Comparison of ENCODE assay signal across 9 cellular contexts in the genomic region with DNA sequence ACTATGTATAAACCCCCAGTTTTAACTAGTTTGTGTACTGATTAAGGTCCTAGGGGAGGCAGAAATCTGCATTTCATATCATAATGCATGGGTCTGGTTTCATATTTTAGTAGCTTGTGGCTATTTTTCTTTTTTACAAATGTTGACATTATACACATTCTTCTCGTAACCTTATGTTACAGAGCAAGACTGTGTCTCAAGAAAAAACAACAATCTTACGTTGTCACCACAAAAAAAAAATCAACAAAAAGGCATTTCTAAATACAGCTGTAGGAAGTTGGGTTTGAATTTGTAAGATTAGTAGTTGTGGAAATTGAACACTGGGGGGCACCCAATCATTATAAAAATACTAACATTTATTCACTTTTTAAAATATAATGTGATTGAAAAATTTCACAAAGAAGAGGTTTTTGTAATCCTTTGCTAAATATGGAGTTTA. TPM values are rescaled to one million over a fixed set of nuclear protein-coding genes. Genes with fewer than 3 reads are reported as not detected.
DNase-seq lines count a peak whose midpoint lies in the region; ATAC-seq and TF ChIP-seq lines count a peak whose summit lies in the region.
"Had no signal": no experiment of that assay in that cellular context is flagged by ENCODE, and none has a peak within 500 bp of the region (broad histone marks: within the 10 kb centered on the region; RNA-seq: fewer than 3 reads in every experiment).

No MANE protein-coding gene starts in this region.

- H3K9me2 ChIP-seq in PC-9 (ENCODE audit: insufficient read depth): no peaks in the 10 kb centered on the region

- TF ChIP-seq CTCF in left ventricle myocardium inferior (IDR thresholded peaks at IDR 0.05; ENCODE audit: borderline replicate concordance) (peak; percentile 43), PC-9 (conservative IDR thresholded peaks at IDR 0.05) (peak; percentile 59), testis (IDR thresholded peaks at IDR 0.05) (peak in 1 of 3 experiments; percentile 26)

- H3K36me3 ChIP-seq in left ventricle myocardium inferior (no peaks in the 10 kb centered on the region), PC-9 (ENCODE audit: low read depth) (no peaks in the 10 kb centered on the region), testis (ENCODE audit: low read depth, missing control alignments) (no peaks in the 10 kb centered on the region)

- H3K4me1 ChIP-seq in left ventricle myocardium inferior (peaks cover 4% of the 10 kb centered on the region), right cardiac atrium (ENCODE audit: control insufficient read depth, insufficient read depth, low read length) (no peaks in the 10 kb centered on the region), PC-9 (replicated peaks; ENCODE audit: insufficient read depth) (no peaks in the 10 kb centered on the region), testis (no peaks in the 10 kb centered on the region)

- H4K20me1 ChIP-seq in PC-9 (ENCODE audit: insufficient read depth): no peaks in the 10 kb centered on the region

- POLR2A ChIA-PET in PC-9 (lab: Charles Lee; ENCODE audit: unreplicated experiment): interaction anchor here (0.6 kb wide), 2 partner anchors 75 to 1537 kb away, joined by 3 to 5 read pairs; a partner anchor contains a TSS

- no peak overlapping the region for H3K4me3 ChIP-seq in left ventricle myocardium inferior
- no peak overlapping the region for H3K4me3 ChIP-seq in right cardiac atrium (ENCODE audit: low read length)
- H3K4me3 ChIP-seq in PC-9: no peak overlapping the region
- H3K4me3 ChIP-seq in testis: no peak overlapping the region

- ATAC-seq in right cardiac atrium (no peak), HG02884 (IDR thresholded peaks at IDR 0.05; ENCODE audit: unreplicated experiment) (no peak)

- CTCF ChIA-PET in PC-9 (lab: Charles Lee): interaction anchor here (0.7 kb wide), 3 partner anchors 193 to 274 kb away, joined by 3 to 5 read pairs (median 5); no protein-coding TSS in a partner anchor

- H3K27me3 ChIP-seq in left ventricle myocardium inferior (ENCODE audit: low read depth) (no peaks in the 10 kb centered on the region), right cardiac atrium (ENCODE audit: control insufficient read depth, insufficient read depth) (no peaks in the 10 kb centered on the region), PC-9 (ENCODE audit: insufficient read depth, low read depth) (no peaks in the 10 kb centered on the region), testis (no peaks in the 10 kb centered on the region)

- H2AFZ ChIP-seq in PC-9: no peak overlapping the region

- intact Hi-C loops in left ventricle myocardium inferior (cut with micrococcal nuclease) (no loop called here), right cardiac atrium (cut with DNase I) (no loop called here), PC-9 (cut with micrococcal nuclease; ENCODE audit: unreplicated experiment) (loop anchor here (1.0 to 5.0 kb wide), 2 partner anchors 339 to 618 kb away; no protein-coding TSS in a partner anchor), testis (cut with DNase I; ENCODE audit: low total_unique reads) (no loop called here)

- DNase-seq in left ventricle myocardium inferior (no peak), right cardiac atrium (no peak), PC-9 (peak in 1 of 2 experiments; percentile 38), fibroblast of peridontal ligament (ENCODE audit: extremely low read depth) (peak; percentile 63), testis (no peak), KG1 (lab: John Stamatoyannopoulos, UW) (no peak)
- DNase-seq in activated CD4-positive, CD25-positive, alpha-beta regulatory T cell treated with anti-CD3 and anti-CD28 coated beads, Interleukin-2, amount 50 U/mL, for 72 hours: no peak
- DNase-seq: activated CD8-positive, alpha-beta memory T cell treated with anti-CD3 and anti-CD28 coated beads, Interleukin-2, amount 50 U/mL, for 4 hours had no signal

- no TSS peak for BruUV-seq in PC-9 (replicated peaks; lab: Mats Ljungman, UMichigan)

- TF ChIP-seq POLR2A in testis (IDR thresholded peaks at IDR 0.05): no peak

- no peak overlapping the region for H3K27ac ChIP-seq in left ventricle myocardium inferior (replicated peaks)
- no peak overlapping the region for H3K27ac ChIP-seq in right cardiac atrium (ENCODE audit: low read length)
- no peak overlapping the region for H3K27ac ChIP-seq in PC-9
- H3K27ac ChIP-seq in testis: no peak overlapping the region

- WGBS in right cardiac atrium: 16% methylated on average over 2 of the region's 2 CpGs
- 28 to 29% methylated on average over 2 of the region's 2 CpGs for WGBS in testis, 2 donors

- no peaks in the 10 kb centered on the region for H3K9me3 ChIP-seq in left ventricle myocardium inferior (replicated peaks)
- no peaks in the 10 kb centered on the region for H3K9me3 ChIP-seq in right cardiac atrium (ENCODE audit: control insufficient read depth, low read length)
- H3K9me3 ChIP-seq in PC-9 (ENCODE audit: insufficient read depth, low read depth): no peaks in the 10 kb centered on the region
- no peaks in the 10 kb centered on the region for H3K9me3 ChIP-seq in testis

- H3K79me2 ChIP-seq in PC-9 (ENCODE audit: low read depth): no peaks in the 10 kb centered on the region

- H3F3A ChIP-seq in PC-9 (ENCODE audit: insufficient read depth, low read depth): no peaks in the 10 kb centered on the region

- H3K4me2 ChIP-seq in PC-9: no peak overlapping the region

RNA-seq across cellular contexts. Expression of a gene that starts 17.9 kb away (rescaled TPM):
- 20.4 TPM for total RNA-seq in left ventricle myocardium inferior
- 10 to 100 TPM; 35.2 to 41.3 (median 37.4) TPM for total RNA-seq in right cardiac atrium
- polyA plus RNA-seq in right cardiac atrium: 24.8 TPM
- 106 and 113 TPM in 2 replicates for total RNA-seq in PC-9 (2021)
- total RNA-seq in testis: 100 to 1,000 TPM; 206 to 219 TPM
- polyA plus RNA-seq in testis (ENCODE audit: insufficient read depth, low read depth, low replicate concordance): 71.6 TPM

RNA-seq across cellular contexts. Expression of a gene that starts 18.2 kb away (rescaled TPM):
- total RNA-seq in left ventricle myocardium inferior: 71.6 TPM
- 10 to 100 TPM; 66.9 to 77.1 (median 69.2) TPM for total RNA-seq in right cardiac atrium
- 51.7 TPM for polyA plus RNA-seq in right cardiac atrium
- total RNA-seq in PC-9 (2021): 96.4 and 102 TPM in 2 replicates
- 10 to 100 TPM; 70.8 to 83.2 TPM for total RNA-seq in testis
- polyA plus RNA-seq in testis (ENCODE audit: insufficient read depth, low read depth, low replicate concordance): 32.1 TPM
